In genomic region chr11:82701847-82702520, GRCh38 we compare ENCODE assay signal across 8 cellular contexts. TPM values are rescaled to one million over a fixed set of nuclear protein-coding genes. Genes with fewer than 3 reads are reported as not detected.
DNase-seq lines count a peak whose midpoint lies in the region; ATAC-seq and TF ChIP-seq lines count a peak whose summit lies in the region.

No MANE protein-coding gene starts in this region.

- 44 to 52% (median 49%) methylated on average over 6 to 7 of the region's 7 CpGs for whole genome bisulfite sequencing in adrenal gland, 4 donors
- WGBS in suprapubic skin, result 55% methylated on average over 7 of the region's 7 CpGs

- TF ChIP-seq EP300 in suprapubic skin (IDR thresholded peaks at IDR 0.05), result no peak

- H2AFZ ChIP-seq in MM.1S (ENCODE audit: low read length), result no peak overlapping the region

- H3K36me3 ChIP-seq in MM.1S (replicated peaks; ENCODE audit: insufficient read depth, low read length) (no peaks in the 10 kb centered on the region), adrenal gland (replicated peaks in 1 of 2) (no peaks in the 10 kb centered on the region), suprapubic skin (no peaks in the 10 kb centered on the region)

- no peaks in the 10 kb centered on the region for H3K9me2 ChIP-seq in MM.1S (replicated peaks; ENCODE audit: insufficient read depth, low read length)

- intact Hi-C loops in adrenal gland (cut with DNase I), result no loop called here

- H3K4me1 ChIP-seq in MM.1S (ENCODE audit: low read length), result no peaks in the 10 kb centered on the region
- no peaks in the 10 kb centered on the region for H3K4me1 ChIP-seq in adrenal gland (replicated peaks in 1 of 2)
- H3K4me1 ChIP-seq in suprapubic skin, result no peaks in the 10 kb centered on the region

- H3F3A ChIP-seq in MM.1S (ENCODE audit: insufficient read depth, low read length), result no peaks in the 10 kb centered on the region

- H3K9me3 ChIP-seq in MM.1S (replicated peaks; ENCODE audit: insufficient read depth, low read length) (no peaks in the 10 kb centered on the region), adrenal gland (replicated peaks in 1 of 3) (no peaks in the 10 kb centered on the region), suprapubic skin (no peaks in the 10 kb centered on the region)

- no peak overlapping the region for H3K9ac ChIP-seq in MM.1S (ENCODE audit: low read length)

- no peak for TF ChIP-seq POLR2A in adrenal gland (IDR thresholded peaks at IDR 0.05)
- TF ChIP-seq POLR2A in suprapubic skin (IDR thresholded peaks at IDR 0.05), result no peak

- H4K20me1 ChIP-seq in MM.1S (ENCODE audit: insufficient read depth, low read length), result no peaks in the 10 kb centered on the region

- H3K79me2 ChIP-seq in MM.1S (ENCODE audit: low read length), result no peaks in the 10 kb centered on the region

- peak; percentile 87 for TF ChIP-seq CTCF in MM.1S (IDR thresholded peaks at IDR 0.05; ENCODE audit: low read length)
- TF ChIP-seq CTCF in adrenal gland (IDR thresholded peaks at IDR 0.05), result peak; percentile 44 to 59 (median 54)
- peak in 1 of 2 donors; percentile 56 for TF ChIP-seq CTCF in suprapubic skin (IDR thresholded peaks at IDR 0.05)

- DNase-seq in NCI-H82 (lab: John Stamatoyannopoulos, UW), result peak; percentile 65
- no peak for DNase-seq in NCI-H82 treated with DMSO at 0.1 percent for 48 hours (lab: John Stamatoyannopoulos, UW; ENCODE audit: unreplicated experiment)
- DNase-seq in MM.1S, result peak; percentile 48
- DNase-seq in adrenal gland, result peak; percentile 12 to 63 (median 29)
- no peak for DNase-seq in left lobe of liver (ENCODE audit: low spot score)
- DNase-seq in mesenteric fat pad (ENCODE audit: low spot score), result no peak
- DNase-seq in suprapubic skin (ENCODE audit: low spot score in 2 of 2), result no peak

- peak; percentile 79 for ATAC-seq in GM19351 (IDR thresholded peaks at IDR 0.05; ENCODE audit: unreplicated experiment)
- ATAC-seq in left lobe of liver, result peak; percentile 40

- H3K4me3 ChIP-seq in MM.1S (ENCODE audit: low read length), result no peak overlapping the region
- H3K4me3 ChIP-seq in adrenal gland, result no peak overlapping the region
- H3K4me3 ChIP-seq in suprapubic skin, result no peak overlapping the region

- H3K4me2 ChIP-seq in MM.1S (ENCODE audit: low read depth, low read length), result no peak overlapping the region

- H3K27me3 ChIP-seq in MM.1S (replicated peaks; ENCODE audit: insufficient read depth, low read length), result no peaks in the 10 kb centered on the region
- H3K27me3 ChIP-seq in adrenal gland, result peaks cover 8% of the 10 kb centered on the region
- H3K27me3 ChIP-seq in suprapubic skin, result peaks cover 4% of the 10 kb centered on the region

- H3K27ac ChIP-seq in MM.1S (ENCODE audit: low read length) (no peak overlapping the region), adrenal gland (no peak overlapping the region), suprapubic skin (no peak overlapping the region)

RNA-seq across cellular contexts. Expression of gene FAM181B, which starts 31.7 kb away (rescaled TPM):
- total RNA-seq in adrenal gland (1 to 10 TPM in 2 of 8 donors, under 1 TPM in 4, not detected in 2; 0.04 to 2.3 (median 0.49) TPM), left lobe of liver (not detected), mesenteric fat pad (0.19 TPM), suprapubic skin (under 1 TPM; 0.18 to 0.42 (median 0.31) TPM)
- 1 to 10 TPM in 2 of 3 donors, under 1 TPM in 1; 0.42 to 3.2 (median 1.4) TPM for polyA plus RNA-seq in adrenal gland

Comparison
In these comparisons a context has a peak if more than half of its experiments do, and no peak if none do; other contexts are left out.
1. DNase-seq: peak in NCI-H82 (single experiment), MM.1S (single experiment) and adrenal gland (7 of 7); none in NCI-H82 treated with DMSO at 0.1 percent for 48 hours (single experiment), left lobe of liver (single experiment), mesenteric fat pad (single experiment) and suprapubic skin (0 of 2).